Comparison of ENCODE assay signal across 17 cellular contexts in genomic region chr7:116400526-116400925, GRCh38.
DNase-seq lines count a peak whose midpoint lies in the region; ATAC-seq, FAIRE-seq and TF ChIP-seq lines count a peak whose summit lies in the region.
"Had no signal": no experiment of that assay in that cellular context is flagged by ENCODE, and none has a peak within 500 bp of the region (broad histone marks: within the 10 kb centered on the region; RNA-seq: fewer than 3 reads in every experiment).

No MANE protein-coding gene starts in this region.

- ATAC-seq in HG03432 (IDR thresholded peaks at IDR 0.05; ENCODE audit: unreplicated experiment), result peak; percentile 40
- ATAC-seq in GM19395 (IDR thresholded peaks at IDR 0.05; ENCODE audit: unreplicated experiment), result no peak
- ATAC-seq: GM12878 had no signal

- H3K9me3 ChIP-seq in astrocyte (ENCODE audit: insufficient read depth, low read depth, low read length) (no peaks in the 10 kb centered on the region), keratinocyte (ENCODE audit: control insufficient read depth, low read depth, low read length) (peaks cover 7% of the 10 kb centered on the region), H9 (ENCODE audit: control insufficient read depth, low read depth, low read length) (no peaks in the 10 kb centered on the region)
- H3K9me3 ChIP-seq: HAP-1 had no signal

- no peaks in the 10 kb centered on the region for H3K79me1 ChIP-seq in H9 (ENCODE audit: insufficient read depth, low read depth, low read length, poor library complexity, severe bottlenecking)

- H4K8ac ChIP-seq in H9 (replicated peaks; ENCODE audit: insufficient read length, low read depth, low read length), result no peak overlapping the region

- H3K4me2 ChIP-seq in astrocyte (ENCODE audit: low read length), result peak overlapping the region; percentile 26
- H3K4me2 ChIP-seq in keratinocyte (ENCODE audit: control insufficient read depth, extremely low read depth, insufficient read depth, low read depth, low read length), result peak overlapping the region; percentile 56
- H3K4me2 ChIP-seq in H9 (ENCODE audit: insufficient read depth, insufficient read length, low read length), result no peak overlapping the region

- no peaks in the 10 kb centered on the region for H3K9me1 ChIP-seq in keratinocyte (ENCODE audit: control insufficient read depth, extremely low read depth, insufficient read depth, low read length)

- H3K27me3 ChIP-seq in astrocyte (ENCODE audit: insufficient read depth, low read length) (no peaks in the 10 kb centered on the region), keratinocyte (ENCODE audit: control insufficient read depth, extremely low read depth, insufficient read depth, low read length) (no peaks in the 10 kb centered on the region), H9 (ENCODE audit: insufficient read depth, low read length) (no peaks in the 10 kb centered on the region)

- H3K27me3 Mint-ChIP-seq in astrocyte (ENCODE audit: low read depth, unreplicated experiment) (no peaks in the 10 kb centered on the region), H9 (ENCODE audit: low read depth) (no peaks in the 10 kb centered on the region)

- H3K9ac ChIP-seq in astrocyte (ENCODE audit: low read length), result no peak overlapping the region
- H3K9ac ChIP-seq in keratinocyte (ENCODE audit: control insufficient read depth, extremely low read depth, insufficient read depth, low read length), result no peak overlapping the region
- no peak overlapping the region for H3K9ac ChIP-seq in H9 (ENCODE audit: extremely low read depth, insufficient read length, low read length)

- no peak overlapping the region for H2BK12ac ChIP-seq in H9 (ENCODE audit: insufficient read length, low read depth, low read length)

- H3K23ac ChIP-seq in H9 (ENCODE audit: insufficient read length, low read depth, low read length), result no peak overlapping the region

- no peaks in the 10 kb centered on the region for H3K36me3 ChIP-seq in astrocyte (ENCODE audit: insufficient read depth, low read length)
- H3K36me3 ChIP-seq in keratinocyte (ENCODE audit: control insufficient read depth in 2 of 2, extremely low read depth in 1 of 2, insufficient read depth in 2 of 2, low read length in 2 of 2), result no peaks in the 10 kb centered on the region
- H3K36me3 ChIP-seq: HAP-1 had no signal

- H3K4me1 ChIP-seq in astrocyte (ENCODE audit: insufficient read depth, low read length) (peaks cover 24% of the 10 kb centered on the region), keratinocyte (ENCODE audit: control insufficient read depth, extremely low read depth, insufficient read depth, low read length) (peaks cover 27% of the 10 kb centered on the region), H9 (ENCODE audit: insufficient read depth, low read length) (no peaks in the 10 kb centered on the region)
- H3K4me1 ChIP-seq: HAP-1 had no signal

- no peak overlapping the region for H3K14ac ChIP-seq in H9 (ENCODE audit: insufficient read depth, low read length)

- H4K20me1 ChIP-seq in astrocyte (ENCODE audit: insufficient read depth, low read length) (no peaks in the 10 kb centered on the region), keratinocyte (ENCODE audit: control insufficient read depth, extremely low read depth, insufficient read depth, low read length) (no peaks in the 10 kb centered on the region), H9 (ENCODE audit: control insufficient read depth, insufficient read depth, insufficient read length) (no peaks in the 10 kb centered on the region)

- H3K4me3 Mint-ChIP-seq in astrocyte (ENCODE audit: unreplicated experiment) (no peak overlapping the region), H9 (no peak overlapping the region)
- H3K4me3 Mint-ChIP-seq: CD4-positive, alpha-beta memory T cell had no signal

- H2BK15ac ChIP-seq in H9 (ENCODE audit: low read depth, low read length), result no peak overlapping the region

- no peak overlapping the region for H4K91ac ChIP-seq in H9 (ENCODE audit: insufficient read length, low read depth, low read length)

- peak overlapping the region; percentile 52 for H3K27ac ChIP-seq in astrocyte (ENCODE audit: low read depth, low read length)
- peak overlapping the region; percentile 74 for H3K27ac ChIP-seq in keratinocyte (ENCODE audit: control insufficient read depth, insufficient read depth, low read length)
- no peak overlapping the region for H3K27ac ChIP-seq in H9 (ENCODE audit: insufficient read length, low read depth, low read length)

- H3K79me2 ChIP-seq in astrocyte (ENCODE audit: insufficient read depth, low read length) (no peaks in the 10 kb centered on the region), keratinocyte (ENCODE audit: control insufficient read depth, insufficient read depth, low read length) (no peaks in the 10 kb centered on the region), H9 (ENCODE audit: insufficient read depth, low read length) (no peaks in the 10 kb centered on the region)

- H3K9me3 Mint-ChIP-seq in astrocyte (ENCODE audit: unreplicated experiment), result peaks cover 8% of the 10 kb centered on the region
- peaks cover 4 to 12% of the 10 kb centered on the region in 2 experiments; a peak in 3 of 5 replicates for H3K9me3 Mint-ChIP-seq in H9

- H3K4me1 Mint-ChIP-seq in astrocyte (ENCODE audit: low read depth, unreplicated experiment) (peaks cover 28% of the 10 kb centered on the region), H9 (peaks cover 7 to 8% of the 10 kb centered on the region in 2 experiments)
- H3K4me1 Mint-ChIP-seq: CD4-positive, alpha-beta memory T cell had no signal

- WGBS in H9 (ENCODE audit: extremely low coverage, insufficient read length, low lambda C conversion rate), result no CpG with 5 or more reads among the region's 3 CpGs

- no peak overlapping the region for H2AK5ac ChIP-seq in H9 (ENCODE audit: insufficient read length, low read length)

- no peak overlapping the region for H2BK20ac ChIP-seq in H9 (ENCODE audit: low read depth, low read length, poor library complexity, severe bottlenecking)

- FAIRE-seq in astrocyte (lab: Jason Lieb, UNC) (no peak), keratinocyte (lab: Jason Lieb, UNC) (no peak)
- FAIRE-seq: GM12878 had no signal

- no peak overlapping the region for H3K4ac ChIP-seq in H9 (ENCODE audit: low read depth, low read length)

- no peak overlapping the region for H3T11ph ChIP-seq in H9 (ENCODE audit: low read length)

- DNase-seq in A172 (ENCODE audit: low spot score), result peak; percentile 35
- DNase-seq in astrocyte (ENCODE audit: low read depth), result peak; percentile 20
- peak; percentile 65 for DNase-seq in keratinocyte (ENCODE audit: low read depth, low spot score)
- no peak for DNase-seq in H9
- no peak for DNase-seq in NCI-H345 treated with DMSO at 0.1 percent for 48 hours (lab: John Stamatoyannopoulos, UW; ENCODE audit: unreplicated experiment)
- DNase-seq in NCI-H1105 treated with DMSO at 0.1 percent for 48 hours (lab: John Stamatoyannopoulos, UW), result no peak
- DNase-seq: 8988T; CD4-positive, alpha-beta memory T cell; GF-D8; NCI-H1694 treated with DMSO at 0.1 percent for 48 hours; NCI-H524; NCI-H82; RPMI8226 had no signal

- H2AFZ ChIP-seq in astrocyte (ENCODE audit: low read depth, low read length), result no peak overlapping the region
- H2AFZ ChIP-seq in keratinocyte (ENCODE audit: control insufficient read depth, low read length), result peak overlapping the region; percentile 32
- H2AFZ ChIP-seq in H9 (ENCODE audit: low read length), result no peak overlapping the region

- H3K36me3 Mint-ChIP-seq in astrocyte (ENCODE audit: low read depth, unreplicated experiment), result no peaks in the 10 kb centered on the region
- H3K36me3 Mint-ChIP-seq in H9 (ENCODE audit: insufficient read depth in 1 of 3, low read depth in 3 of 3), result peaks cover 0 to 9% (median 0%) of the 10 kb centered on the region in 3 experiments; a peak in 2 of 7 replicates
- H3K36me3 Mint-ChIP-seq: CD4-positive, alpha-beta memory T cell had no signal

- H3K56ac ChIP-seq in H9 (ENCODE audit: insufficient read length, low read depth, low read length), result no peak overlapping the region

- no peak overlapping the region for H2BK5ac ChIP-seq in H9 (ENCODE audit: insufficient read length, low read length)

- dilution Hi-C loops in keratinocyte (cut with MboI; ENCODE audit: extremely low pct_ligation_motif_present, low sequenced_read_pairs), result no loop called here

- H3K23me2 ChIP-seq in H9 (ENCODE audit: insufficient read length, low read depth, low read length, poor library complexity, severe bottlenecking), result no peaks in the 10 kb centered on the region

- H3K4me3 ChIP-seq in astrocyte (ENCODE audit: insufficient read depth, low read depth, low read length) (no peak overlapping the region), keratinocyte (ENCODE audit: control insufficient read depth in 2 of 3, extremely low read depth in 1 of 3, insufficient read depth in 2 of 3, low read depth in 1 of 3, low read length in 3 of 3) (peak overlapping the region in 1 of 3 experiments; percentile 16)
- H3K4me3 ChIP-seq: GM12878, HAP-1 had no signal

- no peak overlapping the region for H3K18ac ChIP-seq in H9 (ENCODE audit: insufficient read length, low read depth, low read length)

- no peak for TF ChIP-seq CTCF in astrocyte (IDR thresholded peaks at IDR 0.05; ENCODE audit: insufficient read depth, low read depth, low read length)
- no peak for TF ChIP-seq CTCF in keratinocyte (optimal IDR thresholded peaks at IDR 0.05 in 1 of 3, IDR thresholded peaks at IDR 0.05 in 1 of 3, conservative IDR thresholded peaks at IDR 0.05 in 1 of 3; ENCODE audit: extremely low read depth in 1 of 3, insufficient read depth in 2 of 3, low read length in 3 of 3)
- TF ChIP-seq CTCF in H9 (conservative IDR thresholded peaks at IDR 0.05), result no peak

- no peak overlapping the region for H4K5ac ChIP-seq in H9 (ENCODE audit: insufficient read length, low read depth, low read length)

- H2BK120ac ChIP-seq in H9 (ENCODE audit: low read depth, low read length, poor library complexity, severe bottlenecking), result no peak overlapping the region

- H3K27ac Mint-ChIP-seq in astrocyte (ENCODE audit: unreplicated experiment) (peak overlapping the region; percentile 59), H9 (no peak overlapping the region)
- H3K27ac Mint-ChIP-seq: CD4-positive, alpha-beta memory T cell had no signal

Comparison
In these comparisons a context has a peak if more than half of its experiments do, and no peak if none do; other contexts are left out.
1. DNase-seq: peak in A172 (single experiment), astrocyte (single experiment) and keratinocyte (single experiment); none in H9 (single experiment), NCI-H345 treated with DMSO at 0.1 percent for 48 hours (single experiment) and NCI-H1105 treated with DMSO at 0.1 percent for 48 hours (single experiment).